In the genomic region with DNA sequence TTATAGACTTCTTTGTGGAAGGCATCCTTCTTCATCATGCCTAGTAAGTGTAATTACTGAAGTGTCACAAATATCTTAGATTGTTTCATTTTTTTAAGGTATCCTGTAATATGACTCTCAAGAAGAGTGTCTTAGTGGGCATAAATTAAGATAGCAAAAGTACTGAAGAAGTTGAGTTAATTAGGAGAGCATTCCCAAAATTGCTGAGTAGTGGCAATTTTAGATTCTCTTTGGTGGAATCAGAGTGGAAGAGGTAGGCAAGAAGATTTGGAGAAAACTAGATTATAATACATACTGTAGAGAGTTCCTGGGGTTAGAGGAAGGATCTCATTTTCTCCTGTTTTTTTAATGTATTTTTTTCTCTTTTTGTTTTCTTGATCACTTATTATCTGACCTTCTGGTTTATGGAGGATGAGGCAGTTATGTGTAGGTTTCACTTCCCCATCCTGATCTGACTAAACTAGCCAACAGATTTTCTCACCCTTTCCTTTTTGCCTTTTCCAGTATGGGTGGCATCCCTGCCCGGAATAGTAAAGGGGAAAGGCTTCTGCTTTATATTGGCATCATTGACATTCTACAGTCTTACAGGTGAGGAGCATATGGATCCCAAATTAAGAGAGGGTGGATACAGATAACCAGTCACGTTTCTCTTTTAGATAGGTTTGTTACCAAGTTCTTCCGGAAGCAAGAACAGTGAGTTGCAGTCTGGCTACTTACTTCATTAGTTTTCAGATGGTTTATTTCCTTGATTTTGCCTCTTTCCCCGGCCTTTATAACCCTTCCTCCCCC, we compare ENCODE assay signal across 11 cellular contexts. TPM values are rescaled to one million over a fixed set of nuclear protein-coding genes. Genes with fewer than 3 reads are reported as not detected.
DNase-seq lines count a peak whose midpoint lies in the region; ATAC-seq and TF ChIP-seq lines count a peak whose summit lies in the region.
"Had no signal": no experiment of that assay in that cellular context is flagged by ENCODE, and none has a peak within 500 bp of the region (broad histone marks: within the 10 kb centered on the region; RNA-seq: fewer than 3 reads in every experiment).

No MANE protein-coding gene starts in this region.

- TF ChIP-seq CTCF in progenitor cell of endocrine pancreas (IDR thresholded peaks at IDR 0.05; ENCODE audit: unreplicated experiment), result no peak

- H3K4me1 Mint-ChIP-seq in IgD-negative memory B cell (peaks cover 9 to 10% (median 10%) of the 10 kb centered on the region in 3 donors), progenitor cell of endocrine pancreas (ENCODE audit: low read depth) (no peaks in the 10 kb centered on the region)
- H3K4me1 Mint-ChIP-seq in activated naive CD8-positive, alpha-beta T cell treated with anti-CD3 and anti-CD28 coated beads for 36 hours, result peaks cover 5% of the 10 kb centered on the region

- no peak for ATAC-seq in HG03135 (IDR thresholded peaks at IDR 0.05; ENCODE audit: unreplicated experiment)
- ATAC-seq: right cardiac atrium, Right ventricle myocardium inferior had no signal

- H3K27ac Mint-ChIP-seq in IgD-negative memory B cell (peak overlapping the region in 2 of 3 donors; percentile 27 to 86), progenitor cell of endocrine pancreas (peak overlapping the region; percentile 34)
- H3K27ac Mint-ChIP-seq in activated naive CD8-positive, alpha-beta T cell treated with anti-CD3 and anti-CD28 coated beads for 36 hours, result peak overlapping the region; percentile 18

- H3K27me3 Mint-ChIP-seq in IgD-negative memory B cell (no peaks in the 10 kb centered on the region), progenitor cell of endocrine pancreas (no peaks in the 10 kb centered on the region)
- no peaks in the 10 kb centered on the region for H3K27me3 Mint-ChIP-seq in activated naive CD8-positive, alpha-beta T cell treated with anti-CD3 and anti-CD28 coated beads for 36 hours

- H3K4me3 Mint-ChIP-seq in IgD-negative memory B cell, result peak overlapping the region in 1 of 4 donors; percentile 59
- no peak overlapping the region for H3K4me3 Mint-ChIP-seq in activated naive CD8-positive, alpha-beta T cell treated with anti-CD3 and anti-CD28 coated beads for 36 hours
- H3K4me3 Mint-ChIP-seq in progenitor cell of endocrine pancreas (ENCODE audit: low read depth), result no peak overlapping the region

- no peaks in the 10 kb centered on the region for H3K9me3 Mint-ChIP-seq in IgD-negative memory B cell
- H3K9me3 Mint-ChIP-seq in activated naive CD8-positive, alpha-beta T cell treated with anti-CD3 and anti-CD28 coated beads for 36 hours, result no peaks in the 10 kb centered on the region
- H3K9me3 Mint-ChIP-seq in progenitor cell of endocrine pancreas (ENCODE audit: low read depth), result no peaks in the 10 kb centered on the region

- DNase-seq in SKM-1 treated with dmso at 0.1 percent for 144 hours (lab: John Stamatoyannopoulos, UW; ENCODE audit: unreplicated experiment) (peak; percentile 42), SKM-1 (lab: John Stamatoyannopoulos, UW; ENCODE audit: unreplicated experiment) (no peak), progenitor cell of endocrine pancreas (ENCODE audit: low spot score, unreplicated experiment) (no peak), NCI-H1417 treated with DMSO at 0.1 percent for 48 hours (lab: John Stamatoyannopoulos, UW) (no peak), NCI-H526 (lab: John Stamatoyannopoulos, UW) (no peak)
- no peak for DNase-seq in activated naive CD8-positive, alpha-beta T cell treated with anti-CD3 and anti-CD28 coated beads for 36 hours
- DNase-seq: 8988T, right cardiac atrium had no signal

- peaks cover 4% of the 10 kb centered on the region for H3K36me3 Mint-ChIP-seq in IgD-negative memory B cell
- H3K36me3 Mint-ChIP-seq in activated naive CD8-positive, alpha-beta T cell treated with anti-CD3 and anti-CD28 coated beads for 36 hours, result peaks cover 19% of the 10 kb centered on the region
- H3K36me3 Mint-ChIP-seq in progenitor cell of endocrine pancreas (ENCODE audit: insufficient read depth), result peaks cover 34% of the 10 kb centered on the region

RNA-seq across cellular contexts. Expression of a gene that starts 16.7 kb away (rescaled TPM):
- polyA plus RNA-seq in IgD-negative memory B cell, result 252 TPM
- total RNA-seq in activated naive CD8-positive, alpha-beta T cell treated with anti-CD3 and anti-CD28 coated beads for 36 hours, result 100 to 1,000 TPM; 217 to 249 TPM
- total RNA-seq in progenitor cell of endocrine pancreas, result 163 and 177 TPM in 2 replicates

RNA-seq across cellular contexts. Expression of a gene that starts 39.5 kb away (rescaled TPM):
- polyA plus RNA-seq in IgD-negative memory B cell, result 20.3 TPM
- total RNA-seq in activated naive CD8-positive, alpha-beta T cell treated with anti-CD3 and anti-CD28 coated beads for 36 hours, result 10 to 100 TPM; 70.0 to 72.3 TPM
- 84.0 and 95.5 TPM in 2 replicates for total RNA-seq in progenitor cell of endocrine pancreas

RNA-seq across cellular contexts. Expression of a gene that starts 44.2 kb away (rescaled TPM):
- polyA plus RNA-seq in IgD-negative memory B cell, result 3.0 TPM
- 10 to 100 TPM; 27.0 to 29.9 TPM for total RNA-seq in activated naive CD8-positive, alpha-beta T cell treated with anti-CD3 and anti-CD28 coated beads for 36 hours
- 43.0 and 45.0 TPM in 2 replicates for total RNA-seq in progenitor cell of endocrine pancreas

RNA-seq across cellular contexts. Expression of a gene that starts 47.9 kb away (rescaled TPM):
- 81.0 TPM for polyA plus RNA-seq in IgD-negative memory B cell
- total RNA-seq in activated naive CD8-positive, alpha-beta T cell treated with anti-CD3 and anti-CD28 coated beads for 36 hours, result 10 to 100 TPM; 66.4 to 79.1 TPM
- total RNA-seq in progenitor cell of endocrine pancreas, result 110 and 119 TPM in 2 replicates
